Comparison of ENCODE assay signal across 8 cellular contexts in genomic region chr1:156090822-156091188, GRCh38. TPM values are rescaled to one million over a fixed set of nuclear protein-coding genes. Genes with fewer than 3 reads are reported as not detected.
DNase-seq lines count a peak whose midpoint lies in the region; ATAC-seq and TF ChIP-seq lines count a peak whose summit lies in the region.

No MANE protein-coding gene starts in this region.

- ATAC-seq in HG03196 (IDR thresholded peaks at IDR 0.05; ENCODE audit: unreplicated experiment) (peak; percentile 64), lower lobe of right lung (peak; percentile 88), HG02981 (IDR thresholded peaks at IDR 0.05; ENCODE audit: unreplicated experiment) (no peak)

- H3K27me3 ChIP-seq in lower lobe of right lung (ENCODE audit: low read depth) = no peaks in the 10 kb centered on the region

- no peak overlapping the region for H3K4me3 ChIP-seq in lower lobe of right lung

- H3K36me3 ChIP-seq in lower lobe of right lung = no peaks in the 10 kb centered on the region

- peak; percentile 82 for TF ChIP-seq CTCF in lower lobe of right lung (IDR thresholded peaks at IDR 0.05)

- DNase-seq in DMS53 treated with DMSO at 0.1 percent for 48 hours (lab: John Stamatoyannopoulos, UW; ENCODE audit: unreplicated experiment) = peak; percentile 77
- DNase-seq in NCI-H69 (lab: John Stamatoyannopoulos, UW) = peak; percentile 91
- DNase-seq in activated CD4-positive, alpha-beta T cell treated with anti-CD3 and anti-CD28 coated beads, Interleukin-2, amount 50 U/mL, for 24 hours (ENCODE audit: low read depth in 1 of 2, low spot score in 1 of 2) = peak; percentile 85 to 86
- peak; percentile 72 for DNase-seq in dedifferentiated amniotic fluid mesenchymal stem cell (ENCODE audit: extremely low spot score)
- peak; percentile 89 for DNase-seq in lower lobe of right lung
- peak; percentile 74 for DNase-seq in stimulated activated CD8-positive, alpha-beta memory T cell treated with anti-CD3 and anti-CD28 coated beads, Interleukin-12 subunit alpha, Interleukin-12 subunit beta, amount 100 ng/mL, for 4 hours (ENCODE audit: low read depth)

- intact Hi-C loops in lower lobe of right lung (cut with DNase I) = no loop called here

- peaks cover 15% of the 10 kb centered on the region for H3K4me1 ChIP-seq in lower lobe of right lung

- no peaks in the 10 kb centered on the region for H3K9me3 ChIP-seq in lower lobe of right lung

- peak overlapping the region; percentile 7 for H3K27ac ChIP-seq in lower lobe of right lung

RNA-seq across cellular contexts. Expression of gene MEX3A, which starts 8.5 kb away (rescaled TPM):
- 0.74 TPM for total RNA-seq in lower lobe of right lung

RNA-seq across cellular contexts. Expression of gene LMNA, which starts 23.7 kb away (rescaled TPM):
- 235 TPM for total RNA-seq in lower lobe of right lung

RNA-seq across cellular contexts. Expression of gene RAB25, which starts 29.8 kb away (rescaled TPM):
- total RNA-seq in lower lobe of right lung = 58.0 TPM

RNA-seq across cellular contexts. Expression of gene LAMTOR2, which starts 36.2 kb away (rescaled TPM):
- total RNA-seq in lower lobe of right lung = 66.5 TPM

RNA-seq across cellular contexts. Expression of gene UBQLN4, which starts 37.2 kb away (rescaled TPM):
- 32.5 TPM for total RNA-seq in lower lobe of right lung
